ENCODE assay signal across 8 cellular contexts in genomic region chr7:2402687-2403013, GRCh38. TPM values are rescaled to one million over a fixed set of nuclear protein-coding genes. Genes with fewer than 3 reads are reported as not detected.
DNase-seq lines count a peak whose midpoint lies in the region; ATAC-seq and TF ChIP-seq lines count a peak whose summit lies in the region.

No MANE protein-coding gene starts in this region.

- ATAC-seq in stimulated activated memory B cell treated with anti-CD40 and anti-IgM and Interleukin-4, amounts not matched to agents 10 μg/mL and 1 μg/mL and 100 μg/mL, for 72 hours: no peak

- intact Hi-C loops in activated T-helper 2 cell treated with anti-CD3 and anti-CD28 coated beads, Interferon-gamma antibody, Interleukin-2, Interleukin-4, amounts not matched to agents 10 μg/mL and 5 μg/mL and 100 μg/mL, durations not matched to agents 14 hours and 24 hours and 36 hours (cut with micrococcal nuclease): loop anchor here (1.0 to 10.0 kb wide), 2 partner anchors 48 to 828 kb away; partner anchors contain the start of genes EIF3B and PSMG3

- H3K36me3 Mint-ChIP-seq in activated T-helper 2 cell treated with anti-CD3 and anti-CD28 coated beads, Interferon-gamma antibody, Interleukin-2, Interleukin-4, amounts not matched to agents 10 μg/mL and 5 μg/mL and 100 μg/mL, durations not matched to agents 14 hours and 24 hours and 36 hours (ENCODE audit: low read depth): peaks cover 5% of the 10 kb centered on the region
- H3K36me3 Mint-ChIP-seq in stimulated activated memory B cell treated with anti-CD40 and anti-IgM and Interleukin-4, amounts not matched to agents 10 μg/mL and 1 μg/mL and 100 μg/mL, for 72 hours: no peaks in the 10 kb centered on the region

- H3K4me1 Mint-ChIP-seq in activated T-helper 2 cell treated with anti-CD3 and anti-CD28 coated beads, Interferon-gamma antibody, Interleukin-2, Interleukin-4, amounts not matched to agents 10 μg/mL and 5 μg/mL and 100 μg/mL, durations not matched to agents 14 hours and 24 hours and 36 hours (ENCODE audit: low read depth): peaks cover 47% of the 10 kb centered on the region
- H3K4me1 Mint-ChIP-seq in stimulated activated memory B cell treated with anti-CD40 and anti-IgM and Interleukin-4, amounts not matched to agents 10 μg/mL and 1 μg/mL and 100 μg/mL, for 72 hours: peaks cover 46% of the 10 kb centered on the region

- peaks cover 3% of the 10 kb centered on the region; the same call in 1 of the 2 replicates for H3K36me3 ChIP-seq in iPS DF 6.9 (ENCODE audit: control insufficient read depth, insufficient read depth, low read length)

- no peak for TF ChIP-seq CTCF in HL-60 (IDR thresholded peaks at IDR 0.05; ENCODE audit: insufficient read depth, low read length)

- no peak for DNase-seq in HL-60 (ENCODE audit: low read depth in 1 of 2, low spot score in 1 of 2)
- DNase-seq in activated T-helper 2 cell treated with anti-CD3 and anti-CD28 coated beads, Interferon-gamma antibody, Interleukin-2, Interleukin-4, amounts not matched to agents 10 μg/mL and 5 μg/mL and 100 μg/mL, durations not matched to agents 14 hours and 24 hours and 36 hours (ENCODE audit: low spot score): no peak
- no peak for DNase-seq in iPS DF 6.9 (ENCODE audit: low read depth, low spot score)
- no peak for DNase-seq in DMS 273 (lab: John Stamatoyannopoulos, UW; ENCODE audit: unreplicated experiment)
- no peak for DNase-seq in inferior parietal cortex (ENCODE audit: extremely low spot score)
- no peak for DNase-seq in SHP77 treated with DMSO at 0.1 percent for 48 hours (lab: John Stamatoyannopoulos, UW)
- no peak for DNase-seq in dedifferentiated amniotic fluid mesenchymal stem cell (ENCODE audit: extremely low spot score)

- H3K4me3 ChIP-seq in HL-60 (replicated peaks; ENCODE audit: insufficient read depth, low read length): peak overlapping the region; percentile 52
- peak overlapping the region; percentile 84; the same call in 1 of the 2 replicates for H3K4me3 ChIP-seq in iPS DF 6.9 (ENCODE audit: low read length)

- no peaks in the 10 kb centered on the region for H3K9me3 ChIP-seq in iPS DF 6.9 (ENCODE audit: control insufficient read depth, insufficient read depth, low read length)

- H3K27ac Mint-ChIP-seq in activated T-helper 2 cell treated with anti-CD3 and anti-CD28 coated beads, Interferon-gamma antibody, Interleukin-2, Interleukin-4, amounts not matched to agents 10 μg/mL and 5 μg/mL and 100 μg/mL, durations not matched to agents 14 hours and 24 hours and 36 hours: no peak overlapping the region
- H3K27ac Mint-ChIP-seq in stimulated activated memory B cell treated with anti-CD40 and anti-IgM and Interleukin-4, amounts not matched to agents 10 μg/mL and 1 μg/mL and 100 μg/mL, for 72 hours: no peak overlapping the region

- H3K27ac ChIP-seq in HL-60 (replicated peaks) (peak overlapping the region; percentile 62), iPS DF 6.9 (ENCODE audit: low read length) (no peak overlapping the region)

- H3K4me1 ChIP-seq in iPS DF 6.9 (ENCODE audit: control insufficient read depth, insufficient read depth, low read length): peaks cover 9% of the 10 kb centered on the region

- H3K9me3 Mint-ChIP-seq in activated T-helper 2 cell treated with anti-CD3 and anti-CD28 coated beads, Interferon-gamma antibody, Interleukin-2, Interleukin-4, amounts not matched to agents 10 μg/mL and 5 μg/mL and 100 μg/mL, durations not matched to agents 14 hours and 24 hours and 36 hours: no peaks in the 10 kb centered on the region
- no peaks in the 10 kb centered on the region for H3K9me3 Mint-ChIP-seq in stimulated activated memory B cell treated with anti-CD40 and anti-IgM and Interleukin-4, amounts not matched to agents 10 μg/mL and 1 μg/mL and 100 μg/mL, for 72 hours

- WGBS in iPS DF 6.9 (ENCODE audit: insufficient coverage, insufficient read length): no CpG with 5 or more reads among the region's 6 CpGs

- peak overlapping the region; percentile 84 for H3K4me3 Mint-ChIP-seq in activated T-helper 2 cell treated with anti-CD3 and anti-CD28 coated beads, Interferon-gamma antibody, Interleukin-2, Interleukin-4, amounts not matched to agents 10 μg/mL and 5 μg/mL and 100 μg/mL, durations not matched to agents 14 hours and 24 hours and 36 hours (ENCODE audit: low read depth)
- peak overlapping the region; percentile 84 for H3K4me3 Mint-ChIP-seq in stimulated activated memory B cell treated with anti-CD40 and anti-IgM and Interleukin-4, amounts not matched to agents 10 μg/mL and 1 μg/mL and 100 μg/mL, for 72 hours

- no peaks in the 10 kb centered on the region for H3K27me3 ChIP-seq in HL-60 (ENCODE audit: insufficient read depth, poor library complexity, severe bottlenecking)
- H3K27me3 ChIP-seq in iPS DF 6.9 (ENCODE audit: control insufficient read depth, insufficient read depth, low read length): no peaks in the 10 kb centered on the region

- H3K27me3 Mint-ChIP-seq in activated T-helper 2 cell treated with anti-CD3 and anti-CD28 coated beads, Interferon-gamma antibody, Interleukin-2, Interleukin-4, amounts not matched to agents 10 μg/mL and 5 μg/mL and 100 μg/mL, durations not matched to agents 14 hours and 24 hours and 36 hours (ENCODE audit: low read depth): no peaks in the 10 kb centered on the region
- no peaks in the 10 kb centered on the region for H3K27me3 Mint-ChIP-seq in stimulated activated memory B cell treated with anti-CD40 and anti-IgM and Interleukin-4, amounts not matched to agents 10 μg/mL and 1 μg/mL and 100 μg/mL, for 72 hours

RNA-seq across cellular contexts. Expression of gene CHST12, which starts 0.8 kb away (rescaled TPM):
- 9.8 and 11.8 TPM in 2 replicates for total RNA-seq in activated T-helper 2 cell treated with anti-CD3 and anti-CD28 coated beads, Interferon-gamma antibody, Interleukin-2, Interleukin-4, amounts not matched to agents 10 μg/mL and 5 μg/mL and 100 μg/mL, durations not matched to agents 14 hours and 24 hours and 36 hours

RNA-seq across cellular contexts. Expression of gene EIF3B, which starts 48.0 kb away (rescaled TPM):
- 242 and 245 TPM in 2 replicates for total RNA-seq in activated T-helper 2 cell treated with anti-CD3 and anti-CD28 coated beads, Interferon-gamma antibody, Interleukin-2, Interleukin-4, amounts not matched to agents 10 μg/mL and 5 μg/mL and 100 μg/mL, durations not matched to agents 14 hours and 24 hours and 36 hours
